In genomic region chr7:50682573-50682972, GRCh38 we compare ENCODE assay signal across 17 cellular contexts.
DNase-seq lines count a peak whose midpoint lies in the region; ATAC-seq, FAIRE-seq and TF ChIP-seq lines count a peak whose summit lies in the region.
"Had no signal": no experiment of that assay in that cellular context is flagged by ENCODE, and none has a peak within 500 bp of the region (broad histone marks: within the 10 kb centered on the region; RNA-seq: fewer than 3 reads in every experiment).

No MANE protein-coding gene starts in this region.

- TF ChIP-seq CTCF in liver (IDR thresholded peaks at IDR 0.05; ENCODE audit: low read depth, low read length, missing input control), result no peak
- TF ChIP-seq CTCF in HepG2 (CRISPR knock-in tag; IDR thresholded peaks at IDR 0.05), result no peak
- TF ChIP-seq CTCF in sigmoid colon (IDR thresholded peaks at IDR 0.05), result no peak
- no peak for TF ChIP-seq CTCF in pancreas (IDR thresholded peaks at IDR 0.05)

- 94% methylated on average over 1 of the region's 1 CpG for WGBS in liver
- 91% methylated on average over 1 of the region's 1 CpG for WGBS in HepG2 (ENCODE audit: low lambda C conversion rate)
- 97 to 98% methylated on average over 1 of the region's 1 CpG for WGBS in sigmoid colon, 2 donors
- WGBS in pancreas, 2 donors, result 97 to 100% methylated on average over 1 of the region's 1 CpG

- ATAC-seq in HepG2 (no peak), pancreas (no peak)

- H2AFZ ChIP-seq in HepG2 (ENCODE audit: low read length), result no peak overlapping the region
- H2AFZ ChIP-seq: GM23248 had no signal

- in situ Hi-C loops in HepG2 (cut with HindIII; ENCODE audit: extremely low pct_ligation_motif_present, low pct_unique_long_range_greater_than_20kb), result loop anchor here (25.0 kb wide), 1 partner anchor 545 kb away; no protein-coding TSS in a partner anchor

- TF ChIP-seq RAD21 in liver (IDR thresholded peaks at IDR 0.05) (no peak), HepG2 (CRISPR knock-in tag; IDR thresholded peaks at IDR 0.05) (no peak)

- TF ChIP-seq POLR2A in HepG2 (IDR thresholded peaks at IDR 0.05; ENCODE audit: insufficient read depth in 1 of 2, low read depth in 2 of 2, low read length in 2 of 2), result no peak
- TF ChIP-seq POLR2A in sigmoid colon (IDR thresholded peaks at IDR 0.05), result no peak

- intact Hi-C loops in HepG2 (cut with micrococcal nuclease; ENCODE audit: unreplicated experiment), result no loop called here
- intact Hi-C loops in sigmoid colon (cut with DNase I), result no loop called here
- intact Hi-C loops in pancreas (cut with DNase I), result loop anchor here in 1 of 3 donors (10.0 kb wide), 1 partner anchor 112 kb away; no protein-coding TSS in a partner anchor

- DNase-seq in HepG2 (ENCODE audit: low spot score) (no peak), sigmoid colon (no peak), pancreas (no peak), HTR-8/SVneo (ENCODE audit: insufficient read length, low spot score) (no peak), hepatic stellate cell (ENCODE audit: low spot score) (no peak)
- DNase-seq: CD4-positive, alpha-beta memory T cell; DMS79; GDM1; GM23248; HCEC 1CT had no signal

- POLR2A ChIA-PET in HepG2 (lab: Yijun Ruan, JAX), result no interaction called here

- no peaks in the 10 kb centered on the region for H4K20me1 ChIP-seq in HepG2 (ENCODE audit: insufficient read depth, low read length)

- no peak for TF ChIP-seq EP300 in HepG2 (IDR thresholded peaks at IDR 0.05; ENCODE audit: low read depth in 2 of 2, low read length in 2 of 2)
- TF ChIP-seq EP300 in HepG2 (CRISPR knock-in tag; IDR thresholded peaks at IDR 0.05; ENCODE audit: borderline replicate concordance), result no peak
- TF ChIP-seq EP300 in sigmoid colon (IDR thresholded peaks at IDR 0.05), result no peak

- H3K79me2 ChIP-seq in HepG2 (ENCODE audit: insufficient read depth, low read length), result no peaks in the 10 kb centered on the region

- H3K4me1 ChIP-seq in liver (ENCODE audit: control insufficient read depth in 4 of 4, insufficient read depth in 4 of 4, low read length in 3 of 4), result peaks cover 14 to 84% (median 72%) of the 10 kb centered on the region in 4 donors
- peaks cover 25% of the 10 kb centered on the region for H3K4me1 ChIP-seq in HepG2 (ENCODE audit: insufficient read depth, low read length)
- H3K4me1 ChIP-seq in muscle layer of colon (ENCODE audit: insufficient read depth, low read length), result peaks cover 75% of the 10 kb centered on the region
- peaks cover 0 to 87% (median 82%) of the 10 kb centered on the region in 4 donors for H3K4me1 ChIP-seq in sigmoid colon
- peaks cover 30 to 77% (median 68%) of the 10 kb centered on the region in 3 donors for H3K4me1 ChIP-seq in pancreas

- BruUV-seq in HepG2 (replicated peaks; lab: Mats Ljungman, UMichigan), result no TSS peak

- no peak overlapping the region for H3K4me3 ChIP-seq in liver (ENCODE audit: low read depth in 1 of 3, low read length in 3 of 3)
- no peak overlapping the region for H3K4me3 ChIP-seq in HepG2 (replicated peaks in 1 of 3; ENCODE audit: insufficient read depth in 1 of 3, low read depth in 2 of 3, low read length in 3 of 3)
- no peak overlapping the region for H3K4me3 ChIP-seq in muscle layer of colon (ENCODE audit: low read depth in 1 of 2, low read length in 2 of 2)
- no peak overlapping the region for H3K4me3 ChIP-seq in sigmoid colon
- H3K4me3 ChIP-seq in pancreas, result no peak overlapping the region
- H3K4me3 ChIP-seq: BLaER1, GM23248 had no signal

- no peaks in the 10 kb centered on the region for H3K27me3 ChIP-seq in liver (ENCODE audit: control insufficient read depth in 4 of 4, insufficient read depth in 4 of 4, low read length in 3 of 4)
- H3K27me3 ChIP-seq in HepG2 (ENCODE audit: control insufficient read depth in 1 of 2, insufficient read depth in 2 of 2, low read length in 2 of 2), result no peaks in the 10 kb centered on the region
- H3K27me3 ChIP-seq in muscle layer of colon (ENCODE audit: control insufficient read depth in 1 of 2, insufficient read depth in 2 of 2, low read length in 2 of 2), result no peaks in the 10 kb centered on the region
- no peaks in the 10 kb centered on the region for H3K27me3 ChIP-seq in sigmoid colon
- H3K27me3 ChIP-seq in pancreas, result no peaks in the 10 kb centered on the region
- H3K27me3 ChIP-seq: BLaER1 had no signal

- CTCF ChIA-PET in HepG2 (lab: Yijun Ruan, JAX; ENCODE audit: low intra/inter-chr PET ratio, low total read pairs), result no interaction called here

- FAIRE-seq in HepG2 (lab: Jason Lieb, UNC) (no peak), pancreas (lab: Jason Lieb, UNC) (no peak), HTR-8/SVneo (lab: Jason Lieb, UNC) (no peak)
- FAIRE-seq: GM12892, GM18507, H54 had no signal

- H3K9me3 ChIP-seq in liver (ENCODE audit: control insufficient read depth in 4 of 4, low read length in 3 of 4) (no peaks in the 10 kb centered on the region), HepG2 (ENCODE audit: low read length) (no peaks in the 10 kb centered on the region), muscle layer of colon (ENCODE audit: low read length) (no peaks in the 10 kb centered on the region), sigmoid colon (no peaks in the 10 kb centered on the region), pancreas (no peaks in the 10 kb centered on the region)

- H3K9ac ChIP-seq in liver (ENCODE audit: low read depth in 1 of 2, low read length in 2 of 2) (no peak overlapping the region), HepG2 (ENCODE audit: insufficient read depth, low read depth, low read length) (no peak overlapping the region), muscle layer of colon (ENCODE audit: low read length) (no peak overlapping the region)
- H3K9ac ChIP-seq: GM23248 had no signal

- H3K36me3 ChIP-seq in liver (ENCODE audit: control insufficient read depth in 4 of 4, insufficient read depth in 3 of 4, low read depth in 1 of 4, low read length in 3 of 4), result no peaks in the 10 kb centered on the region
- no peaks in the 10 kb centered on the region for H3K36me3 ChIP-seq in HepG2 (replicated peaks in 1 of 2; ENCODE audit: control insufficient read depth in 1 of 2, insufficient read depth in 2 of 2, low read length in 2 of 2)
- H3K36me3 ChIP-seq in muscle layer of colon (ENCODE audit: insufficient read depth, low read length), result no peaks in the 10 kb centered on the region
- no peaks in the 10 kb centered on the region for H3K36me3 ChIP-seq in sigmoid colon
- no peaks in the 10 kb centered on the region for H3K36me3 ChIP-seq in pancreas

- H3K4me2 ChIP-seq in HepG2 (ENCODE audit: low read depth, low read length), result no peak overlapping the region

- peak overlapping the region; percentile 91 to 93 for H3K27ac ChIP-seq in liver (ENCODE audit: low read depth in 1 of 2, low read length in 2 of 2)
- H3K27ac ChIP-seq in HepG2 (ENCODE audit: extremely low read length, insufficient read depth, low read length), result no peak overlapping the region
- peak overlapping the region; percentile 69 for H3K27ac ChIP-seq in muscle layer of colon (ENCODE audit: low read depth, low read length)
- peak overlapping the region in 3 of 4 donors; percentile 81 to 91 (median 87) for H3K27ac ChIP-seq in sigmoid colon
- peak overlapping the region in 1 of 4 donors; percentile 61 for H3K27ac ChIP-seq in pancreas
- H3K27ac ChIP-seq: 22Rv1, BLaER1, GM23248 had no signal

TF ChIP-seq in liver, 16 proteins besides CTCF, POLR2A, EP300 and RAD21:
- no peak for TF ChIP-seq RXRA (IDR thresholded peaks at IDR 0.05)
- no peak for TF ChIP-seq TAF1 (conservative IDR thresholded peaks at IDR 0.05)
- no peak for TF ChIP-seq HNF4A (conservative IDR thresholded peaks at IDR 0.05)
- no peak for TF ChIP-seq FOXA2 (IDR thresholded peaks at IDR 0.05)
- no peak for TF ChIP-seq FOXA1 (IDR thresholded peaks at IDR 0.05)
- no peak for TF ChIP-seq GABPA (IDR thresholded peaks at IDR 0.05 in 1 of 2, conservative IDR thresholded peaks at IDR 0.05 in 1 of 2)

TF ChIP-seq in HepG2, 621 proteins besides CTCF, POLR2A, EP300 and RAD21:
- TF ChIP-seq FOXM1 (CRISPR knock-in tag; IDR thresholded peaks at IDR 0.05), result no peak
- TF ChIP-seq MAFK (conservative IDR thresholded peaks at IDR 0.05 in 1 of 2, IDR thresholded peaks at IDR 0.05 in 1 of 2; ENCODE audit: low read length in 2 of 2), result peak in 1 of 2 experiments; percentile 60; a peak in 2 of 4 replicates
